In the genomic region with DNA sequence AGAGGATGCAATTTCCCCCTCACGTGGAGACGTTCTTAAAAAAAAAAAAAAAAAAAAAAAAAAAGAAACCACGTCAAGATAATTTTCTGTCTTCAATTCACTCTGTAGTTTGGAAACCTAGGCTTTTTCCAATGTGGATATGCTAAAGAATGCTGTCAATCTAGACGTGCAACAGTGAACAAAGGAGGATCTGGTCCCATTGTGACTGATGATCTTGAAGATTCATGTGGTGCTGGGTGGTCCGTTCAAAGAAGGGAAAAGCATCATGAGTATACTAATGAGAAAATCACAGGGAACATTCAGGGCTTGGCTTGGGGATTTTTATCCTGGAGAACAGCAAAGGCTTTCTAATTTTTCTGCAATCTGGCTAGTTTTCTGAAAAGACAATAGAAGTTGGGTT, we compare ENCODE assay signal across 19 cellular contexts.
A peak's percentile ranks its signal among the peaks of the same experiment; 100 is the strongest.
DNase-seq lines count a peak whose midpoint lies in the region; ATAC-seq and TF ChIP-seq lines count a peak whose summit lies in the region.
"Had no signal": no experiment of that assay in that cellular context is flagged by ENCODE, and none has a peak within 500 bp of the region (broad histone marks: within the 10 kb centered on the region; RNA-seq: fewer than 3 reads in every experiment).

No MANE protein-coding gene starts in this region.

- no peaks in the 10 kb centered on the region for H3K4me1 Mint-ChIP-seq in natural killer cell
- H3K4me1 Mint-ChIP-seq: CD4-positive, alpha-beta memory T cell; CD4-positive, CD25-positive, alpha-beta regulatory T cell; CD8-positive, alpha-beta memory T cell had no signal

- ATAC-seq in GM21717 (IDR thresholded peaks at IDR 0.05; ENCODE audit: unreplicated experiment) (no peak), natural killer cell (no peak)

- H3K27ac Mint-ChIP-seq in natural killer cell: no peak overlapping the region
- H3K27ac Mint-ChIP-seq: CD14-positive monocyte; CD4-positive, alpha-beta memory T cell; CD4-positive, CD25-positive, alpha-beta regulatory T cell; CD8-positive, alpha-beta memory T cell had no signal

- DNase-seq in NCI-H69 (lab: John Stamatoyannopoulos, UW) (peak; percentile 9), retina (peak; percentile 53), natural killer cell (no peak), DMS53 treated with DMSO at 0.1 percent for 48 hours (lab: John Stamatoyannopoulos, UW; ENCODE audit: unreplicated experiment) (no peak)
- DNase-seq: 8988T; ACHN; BE2C; C1 segment of cervical spinal cord; CD4-positive, alpha-beta memory T cell; CD4-positive, CD25-positive, alpha-beta regulatory T cell; CD8-positive, alpha-beta memory T cell; COR-L47; DMS 273 treated with DMSO at 0.1 percent for 48 hours; DMS153; DMS53; DMS79 treated with DMSO at 0.1 percent for 48 hours; GF-D8 had no signal

- no peak for TF ChIP-seq CTCF in natural killer cell (IDR thresholded peaks at IDR 0.05)

- H3K27me3 Mint-ChIP-seq in natural killer cell (ENCODE audit: low read depth in 2 of 2): no peaks in the 10 kb centered on the region
- H3K27me3 Mint-ChIP-seq: CD4-positive, alpha-beta memory T cell; CD4-positive, CD25-positive, alpha-beta regulatory T cell; CD8-positive, alpha-beta memory T cell had no signal

- intact Hi-C loops in natural killer cell (cut with micrococcal nuclease): no loop called here

- no peak overlapping the region for H3K4me3 Mint-ChIP-seq in natural killer cell
- H3K4me3 Mint-ChIP-seq: CD14-positive monocyte; CD4-positive, alpha-beta memory T cell; CD4-positive, CD25-positive, alpha-beta regulatory T cell; CD8-positive, alpha-beta memory T cell had no signal

- H3K36me3 Mint-ChIP-seq in natural killer cell: no peaks in the 10 kb centered on the region
- H3K36me3 Mint-ChIP-seq: CD14-positive monocyte; CD4-positive, alpha-beta memory T cell; CD4-positive, CD25-positive, alpha-beta regulatory T cell; CD8-positive, alpha-beta memory T cell had no signal

- H3K9me3 Mint-ChIP-seq in natural killer cell: peaks cover 0 to 4% of the 10 kb centered on the region in 2 donors
- H3K9me3 Mint-ChIP-seq: CD14-positive monocyte had no signal

Comparison
In these comparisons a context has a peak if more than half of its experiments do, and no peak if none do; other contexts are left out.
1. DNase-seq: peak in NCI-H69 (single experiment) and retina (single experiment); none in natural killer cell (single experiment) and DMS53 treated with DMSO at 0.1 percent for 48 hours (single experiment).